ENCODE assay signal across 8 cellular contexts in genomic region chr1:224851210-224851849, GRCh38.
DNase-seq lines count a peak whose midpoint lies in the region; ATAC-seq and TF ChIP-seq lines count a peak whose summit lies in the region.

No MANE protein-coding gene starts in this region.

- H3K4ac ChIP-seq in IMR-90 (ENCODE audit: low read depth, low read length), result no peak overlapping the region

- H4K91ac ChIP-seq in IMR-90 (ENCODE audit: insufficient read depth, low read depth, low read length), result no peak overlapping the region

- peak; percentile 67 for TF ChIP-seq RAD21 in IMR-90 (IDR thresholded peaks at IDR 0.05; ENCODE audit: low read length)

- no peak overlapping the region for H3K14ac ChIP-seq in IMR-90 (replicated peaks; ENCODE audit: low read depth, low read length)

- no peaks in the 10 kb centered on the region for H3K36me3 Mint-ChIP-seq in Calu3 (ENCODE audit: insufficient read depth, unreplicated experiment)
- H3K36me3 Mint-ChIP-seq in activated naive CD8-positive, alpha-beta T cell treated with anti-CD3 and anti-CD28 coated beads for 36 hours, result no peaks in the 10 kb centered on the region

- no peak overlapping the region for H3K27ac ChIP-seq in IMR-90 (ENCODE audit: insufficient read depth, low read length)
- no peak overlapping the region for H3K27ac ChIP-seq in SJSA1
- H3K27ac ChIP-seq in cardiac muscle cell, result no peak overlapping the region

- peaks cover 43% of the 10 kb centered on the region for H3K27me3 Mint-ChIP-seq in Calu3 (ENCODE audit: unreplicated experiment)
- H3K27me3 Mint-ChIP-seq in activated naive CD8-positive, alpha-beta T cell treated with anti-CD3 and anti-CD28 coated beads for 36 hours, result peaks cover 6% of the 10 kb centered on the region

- H2AK5ac ChIP-seq in IMR-90 (ENCODE audit: low read depth, low read length), result no peak overlapping the region

- intact Hi-C loops in Calu3 (cut with micrococcal nuclease; ENCODE audit: unreplicated experiment), result loop anchor here (10.0 kb wide), 2 partner anchors 57 to 147 kb away; no protein-coding TSS in a partner anchor
- intact Hi-C loops in IMR-90 (cut with micrococcal nuclease), result loop anchor here (2.0 to 5.0 kb wide), 2 partner anchors 71 to 417 kb away; partner anchors contain the start of gene WDR26

- no peak for TF ChIP-seq POLR2A in IMR-90 (IDR thresholded peaks at IDR 0.05; ENCODE audit: low read depth, low read length)

- ATAC-seq in GM19463 (IDR thresholded peaks at IDR 0.05; ENCODE audit: unreplicated experiment) (peak; percentile 59), IMR-90 (ENCODE audit: low read depth) (peak; percentile 70)

- POLR2A ChIA-PET in IMR-90 (lab: Charles Lee; ENCODE audit: unreplicated experiment), result no interaction called here

- H3K4me1 ChIP-seq in IMR-90 (ENCODE audit: control insufficient read depth, insufficient read depth, low read length) (no peaks in the 10 kb centered on the region), SJSA1 (replicated peaks) (peaks cover 28% of the 10 kb centered on the region), cardiac muscle cell (ENCODE audit: low read depth) (no peaks in the 10 kb centered on the region)

- H3K9ac ChIP-seq in IMR-90 (ENCODE audit: low read depth, low read length), result no peak overlapping the region

- in situ Hi-C loops in IMR-90 (cut with MboI; ENCODE audit: low sequenced_read_pairs), result loop anchor here (5.0 to 10.0 kb wide), 2 partner anchors 207 to 339 kb away; no protein-coding TSS in a partner anchor

- H3K27ac Mint-ChIP-seq in Calu3 (ENCODE audit: unreplicated experiment), result no peak overlapping the region
- H3K27ac Mint-ChIP-seq in activated naive CD8-positive, alpha-beta T cell treated with anti-CD3 and anti-CD28 coated beads for 36 hours, result no peak overlapping the region

- no peaks in the 10 kb centered on the region for H3K4me1 Mint-ChIP-seq in Calu3 (ENCODE audit: low read depth, unreplicated experiment)
- H3K4me1 Mint-ChIP-seq in activated naive CD8-positive, alpha-beta T cell treated with anti-CD3 and anti-CD28 coated beads for 36 hours, result no peaks in the 10 kb centered on the region

- no peak overlapping the region for H4K5ac ChIP-seq in IMR-90 (ENCODE audit: low read depth, low read length)

- CTCF ChIA-PET in Calu3 (lab: Charles Lee) (interaction anchor here (0.9 to 1.8 kb wide), 8 partner anchors 10 to 339 kb away, joined by 3 to 9 read pairs (median 5); no protein-coding TSS in a partner anchor), IMR-90 (lab: Yijun Ruan, JAX) (interaction anchor here (0.6 to 4.9 kb wide), 22 partner anchors 12 to 348 kb away, joined by 3 to 41 read pairs (median 4); no protein-coding TSS in a partner anchor)

- BruUV-seq in Calu3 (replicated peaks; lab: Mats Ljungman, UMichigan), result no TSS peak
- no TSS peak for BruUV-seq in IMR-90 (replicated peaks; lab: Mats Ljungman, UMichigan)

- no peak overlapping the region for H2BK120ac ChIP-seq in IMR-90 (ENCODE audit: low read depth, low read length)

- no peak overlapping the region for H4K8ac ChIP-seq in IMR-90 (ENCODE audit: low read depth in 2 of 2, low read length in 2 of 2)

- H2AK9ac ChIP-seq in IMR-90 (replicated peaks; ENCODE audit: low read depth, low read length, poor library complexity), result no peak overlapping the region

- H3K9me3 Mint-ChIP-seq in Calu3 (ENCODE audit: low read depth, unreplicated experiment), result no peaks in the 10 kb centered on the region
- no peaks in the 10 kb centered on the region for H3K9me3 Mint-ChIP-seq in activated naive CD8-positive, alpha-beta T cell treated with anti-CD3 and anti-CD28 coated beads for 36 hours

- no peak overlapping the region for H2BK20ac ChIP-seq in IMR-90 (ENCODE audit: low read depth, low read length)

- H3K56ac ChIP-seq in IMR-90 (ENCODE audit: extremely low read depth, insufficient read depth, low read length), result no peak overlapping the region

- H3K4me3 Mint-ChIP-seq in Calu3 (ENCODE audit: low read depth, unreplicated experiment), result no peak overlapping the region
- no peak overlapping the region for H3K4me3 Mint-ChIP-seq in activated naive CD8-positive, alpha-beta T cell treated with anti-CD3 and anti-CD28 coated beads for 36 hours

- no peak overlapping the region for H3K18ac ChIP-seq in IMR-90 (ENCODE audit: low read depth, low read length)

- H3K4me3 ChIP-seq in IMR-90 (ENCODE audit: insufficient read depth, low read depth, low read length) (no peak overlapping the region), SJSA1 (no peak overlapping the region), cardiac muscle cell (no peak overlapping the region), retinal pigment epithelial cell (ENCODE audit: low read length) (no peak overlapping the region)

- H3K27me3 ChIP-seq in IMR-90 (ENCODE audit: control insufficient read depth, insufficient read depth, low read length), result peaks cover 2% of the 10 kb centered on the region; the same call in 1 of the 2 replicates
- H3K27me3 ChIP-seq in SJSA1 (replicated peaks), result no peaks in the 10 kb centered on the region
- H3K27me3 ChIP-seq in cardiac muscle cell, result no peaks in the 10 kb centered on the region

- dilution Hi-C loops in IMR-90 (cut with HindIII; ENCODE audit: low sequenced_read_pairs, unreplicated experiment), result no loop called here

- H3K23ac ChIP-seq in IMR-90 (ENCODE audit: low read depth, low read length), result no peak overlapping the region

- H3K4me2 ChIP-seq in IMR-90 (ENCODE audit: low read depth, low read length), result no peak overlapping the region

- DNase-seq in Calu3, result peak; percentile 76
- DNase-seq in IMR-90, result peak; percentile 37
- DNase-seq in SJSA1 (ENCODE audit: low read depth in 1 of 2, low spot score in 2 of 2), result peak; percentile 63 to 65
- peak; percentile 43 for DNase-seq in activated naive CD8-positive, alpha-beta T cell treated with anti-CD3 and anti-CD28 coated beads for 36 hours
- DNase-seq in cardiac muscle cell (ENCODE audit: low read depth in 1 of 2, low spot score in 1 of 2), result peak; percentile 65 to 71
- DNase-seq in retinal pigment epithelial cell (ENCODE audit: low read depth), result no peak
- no peak for DNase-seq in amniotic stem cell (lab: John Stamatoyannopoulos, UW)

- no peaks in the 10 kb centered on the region for H3K79me1 ChIP-seq in IMR-90 (ENCODE audit: low read depth in 1 of 2, low read length in 2 of 2)

- WGBS in IMR-90 (ENCODE audit: extremely low coverage in 2 of 2, insufficient read length in 1 of 2), 2 experiments, result 29% methylated on average over 2 of the region's 6 CpGs; no CpG with 5 or more reads in 1 of the 2 experiments

- no peaks in the 10 kb centered on the region for H3K9me3 ChIP-seq in IMR-90 (ENCODE audit: control insufficient read depth, insufficient read depth, low read length)
- H3K9me3 ChIP-seq in SJSA1 (replicated peaks), result no peaks in the 10 kb centered on the region
- H3K9me3 ChIP-seq in cardiac muscle cell (ENCODE audit: low read depth), result no peaks in the 10 kb centered on the region

- H3K36me3 ChIP-seq in IMR-90 (ENCODE audit: control insufficient read depth, insufficient read depth, low read length) (no peaks in the 10 kb centered on the region), SJSA1 (no peaks in the 10 kb centered on the region), cardiac muscle cell (no peaks in the 10 kb centered on the region)

- no peaks in the 10 kb centered on the region for H4K20me1 ChIP-seq in IMR-90 (ENCODE audit: insufficient read depth, low read length)

- no peak overlapping the region for H2BK15ac ChIP-seq in IMR-90 (ENCODE audit: low read depth, low read length)

- peak overlapping the region; percentile 19 for H2AFZ ChIP-seq in IMR-90 (replicated peaks; ENCODE audit: low read length, poor library complexity)

- no peaks in the 10 kb centered on the region for H3K9me1 ChIP-seq in IMR-90 (ENCODE audit: insufficient read depth, low read length)

- TF ChIP-seq CTCF in Calu3 (IDR thresholded peaks at IDR 0.05; ENCODE audit: unreplicated experiment) (peak; percentile 63), IMR-90 (conservative IDR thresholded peaks at IDR 0.05; ENCODE audit: low read depth, low read length) (peak; percentile 64), cardiac muscle cell (IDR thresholded peaks at IDR 0.05; ENCODE audit: low read depth, low read length) (peak; percentile 85), retinal pigment epithelial cell (conservative IDR thresholded peaks at IDR 0.05; ENCODE audit: low read depth, low read length) (peak; percentile 96)

- no peak overlapping the region for H2BK5ac ChIP-seq in IMR-90 (ENCODE audit: low read depth, low read length, poor library complexity, severe bottlenecking)

TF ChIP-seq in IMR-90, 13 proteins besides CTCF, POLR2A, EP300 and RAD21:
- TF ChIP-seq BHLHE40 (IDR thresholded peaks at IDR 0.05; ENCODE audit: low read depth, low read length), result no peak
- TF ChIP-seq SMC3 (IDR thresholded peaks at IDR 0.05; ENCODE audit: low read depth, low read length), result peak; percentile 86
TF ChIP-seq in IMR-90: peak in this region for 1.

Comparison
In these comparisons a context has a peak if more than half of its experiments do, and no peak if none do; other contexts are left out.
1. DNase-seq: peak in Calu3 (single experiment), IMR-90 (single experiment), SJSA1 (2 of 2), activated naive CD8-positive, alpha-beta T cell treated with anti-CD3 and anti-CD28 coated beads for 36 hours (single experiment) and cardiac muscle cell (2 of 2); none in retinal pigment epithelial cell (single experiment) and amniotic stem cell (single experiment).
2. Peak in every context shown above with its lines, with median percentiles within 50 percentile points of each other: CTCF ChIP-seq.